Comparison of ENCODE assay signal across 33 cellular contexts in the genomic region with DNA sequence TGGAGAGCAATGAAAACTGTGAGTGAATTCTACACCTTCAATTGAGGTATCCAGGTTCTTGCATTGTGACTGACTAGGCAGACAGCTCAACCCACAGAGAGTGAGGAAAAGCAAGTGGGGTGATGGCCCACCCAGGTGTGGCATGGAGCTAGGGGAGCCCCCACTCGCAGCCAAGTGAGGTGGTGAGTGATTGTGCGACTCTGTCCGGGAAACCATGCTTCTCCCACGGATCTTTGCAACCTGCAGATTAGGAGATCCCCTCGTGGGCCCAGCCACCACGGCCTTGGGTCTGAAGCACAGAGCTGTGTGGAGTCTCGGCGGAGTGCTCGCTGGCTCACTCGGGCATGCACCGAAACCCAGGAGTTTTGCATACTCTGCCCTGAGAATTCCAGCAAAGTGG.
"Had no signal": no experiment of that assay in that cellular context is flagged by ENCODE, and none has a peak within 500 bp of the region (broad histone marks: within the 10 kb centered on the region; RNA-seq: fewer than 3 reads in every experiment).

No MANE protein-coding gene starts in this region.

- H3K27me3 ChIP-seq: MG63 had no signal

- H3K36me3 ChIP-seq: MG63 had no signal

- DNase-seq: Karpas-422, Kasumi-1, KBM-7, KG1, MG63, MM.1S, MV-4-11, NCI-H1048, NCI-H1092, NCI-H1105, NCI-H1105 treated with DMSO at 0.1 percent for 48 hours, NCI-H1417, NCI-H1417 treated with DMSO at 0.1 percent for 48 hours, NCI-H1436, NCI-H1436 treated with DMSO at 0.1 percent for 48 hours, NCI-H146, NCI-H1694 treated with DMSO at 0.1 percent for 48 hours, NCI-H187, NCI-H187 treated with DMSO at 0.1 percent for 48 hours, NCI-H1930, NCI-H2029, NCI-H2029 treated with DMSO at 0.1 percent for 48 hours, NCI-H2081, NCI-H2081 treated with DMSO at 0.1 percent for 48 hours, NCI-H2107, NCI-H2171, NCI-H2171 treated with DMSO at 0.1 percent for 48 hours, NCI-H2227 treated with DMSO at 0.1 percent for 48 hours, NCI-H226, NCI-H345, NCI-H446, NCI-H446 treated with DMSO at 0.1 percent for 48 hours, NCI-H510A had no signal

- H3K4me3 ChIP-seq: MG63 had no signal
